ENCODE assay signal across 18 cellular contexts in genomic region chr7:150793569-150794238, GRCh38. TPM values are rescaled to one million over a fixed set of nuclear protein-coding genes. Genes with fewer than 3 reads are reported as not detected.
DNase-seq lines count a peak whose midpoint lies in the region; ATAC-seq and TF ChIP-seq lines count a peak whose summit lies in the region.
"Had no signal": no experiment of that assay in that cellular context is flagged by ENCODE, and none has a peak within 500 bp of the region (broad histone marks: within the 10 kb centered on the region; RNA-seq: fewer than 3 reads in every experiment).

No MANE protein-coding gene starts in this region.

- dilution Hi-C loops in mammary epithelial cell (cut with HindIII; ENCODE audit: low sequenced_read_pairs): no loop called here

- H3K36me3 ChIP-seq in mammary epithelial cell (ENCODE audit: insufficient read depth, low read length): no peaks in the 10 kb centered on the region
- no peaks in the 10 kb centered on the region for H3K36me3 ChIP-seq in breast epithelium
- H3K36me3 ChIP-seq in RWPE2 (ENCODE audit: low read depth): no peaks in the 10 kb centered on the region
- peaks cover 0 to 13% (median 6%) of the 10 kb centered on the region in 4 donors for H3K36me3 ChIP-seq in transverse colon

- no TSS peak for BruUV-seq in mammary epithelial cell (replicated peaks; lab: Mats Ljungman, UMichigan)

- peak; percentile 55 for ATAC-seq in RWPE2 (ENCODE audit: low read depth)
- ATAC-seq in left colon: peak; percentile 59
- ATAC-seq in HG02981 (IDR thresholded peaks at IDR 0.05; ENCODE audit: unreplicated experiment): no peak

- no peak for TF ChIP-seq CTCF in mammary epithelial cell (conservative IDR thresholded peaks at IDR 0.05 in 1 of 2, IDR thresholded peaks at IDR 0.05 in 1 of 2; ENCODE audit: extremely low read depth in 1 of 2, insufficient read depth in 1 of 2, low read depth in 1 of 2, low read length in 2 of 2)
- TF ChIP-seq CTCF in breast epithelium (IDR thresholded peaks at IDR 0.05): no peak
- TF ChIP-seq CTCF in RWPE2 (IDR thresholded peaks at IDR 0.05; ENCODE audit: poor library complexity, severe bottlenecking): no peak
- no peak for TF ChIP-seq CTCF in transverse colon (IDR thresholded peaks at IDR 0.05)

- DNase-seq in mammary epithelial cell (peak; percentile 8), breast epithelium (ENCODE audit: low spot score in 2 of 2) (no peak), RWPE2 (ENCODE audit: low spot score) (no peak), left colon (no peak), transverse colon (peak; percentile 31), hippocampal formation (lab: John Stamatoyannopoulos, UW) (no peak)
- DNase-seq in activated naive CD4-positive, alpha-beta T cell treated with anti-CD3 and anti-CD28 coated beads, Interleukin-2, amount 50 U/mL, for 16 hours: no peak
- DNase-seq: 8988T, DMS79 treated with DMSO at 0.1 percent for 48 hours, H7, MV-4-11, NCI-H1694 treated with DMSO at 0.1 percent for 48 hours, NCI-H510A, NCI-H774, OCI-M1, RPMI8226 had no signal

- H3K4me2 ChIP-seq in mammary epithelial cell (ENCODE audit: insufficient read depth, low read depth, low read length): no peak overlapping the region

- H3K9ac ChIP-seq in mammary epithelial cell (ENCODE audit: insufficient read depth, low read length): no peak overlapping the region

- no peak for TF ChIP-seq POLR2A in breast epithelium (IDR thresholded peaks at IDR 0.05)
- TF ChIP-seq POLR2A in transverse colon (IDR thresholded peaks at IDR 0.05): no peak

- H3K27ac ChIP-seq in mammary epithelial cell (ENCODE audit: insufficient read depth, low read depth, low read length) (no peak overlapping the region), breast epithelium (no peak overlapping the region), RWPE2 (ENCODE audit: poor library complexity, severe bottlenecking) (no peak overlapping the region), transverse colon (peak overlapping the region in 2 of 4 donors; percentile 8 to 21)

- H3K4me1 ChIP-seq in mammary epithelial cell (ENCODE audit: insufficient read depth, low read length) (no peaks in the 10 kb centered on the region), breast epithelium (no peaks in the 10 kb centered on the region), RWPE2 (ENCODE audit: insufficient read depth, poor library complexity, severe bottlenecking) (no peaks in the 10 kb centered on the region), transverse colon (peaks cover 0 to 18% (median under 1%) of the 10 kb centered on the region in 4 donors)

- H3K9me3 ChIP-seq in mammary epithelial cell (replicated peaks; ENCODE audit: insufficient read depth, low read length): no peaks in the 10 kb centered on the region
- H3K9me3 ChIP-seq in breast epithelium: no peaks in the 10 kb centered on the region
- H3K9me3 ChIP-seq in RWPE2 (ENCODE audit: severe bottlenecking): peaks cover 2% of the 10 kb centered on the region
- no peaks in the 10 kb centered on the region for H3K9me3 ChIP-seq in transverse colon

- 76% methylated on average over 4 of the region's 6 CpGs for WGBS in mammary epithelial cell (ENCODE audit: low coverage, missing lambda C conversion rate)
- 81 to 92% methylated on average over 2 to 6 of the region's 6 CpGs for WGBS in transverse colon (ENCODE audit: low coverage in 1 of 2), 2 donors

- H4K20me1 ChIP-seq in mammary epithelial cell (ENCODE audit: insufficient read depth, low read length): no peaks in the 10 kb centered on the region

- H3K27me3 ChIP-seq in mammary epithelial cell (ENCODE audit: insufficient read depth, low read length) (peaks cover 6% of the 10 kb centered on the region), breast epithelium (no peaks in the 10 kb centered on the region), RWPE2 (ENCODE audit: insufficient read depth, poor library complexity, severe bottlenecking) (peaks cover 38% of the 10 kb centered on the region), transverse colon (no peaks in the 10 kb centered on the region)

- intact Hi-C loops in mammary epithelial cell (cut with micrococcal nuclease): no loop called here
- intact Hi-C loops in breast epithelium (cut with DNase I; ENCODE audit: low total_unique reads): loop anchor here (10.0 kb wide), 1 partner anchor 381 kb away; no protein-coding TSS in a partner anchor
- intact Hi-C loops in left colon (cut with DNase I, micrococcal nuclease): no loop called here
- intact Hi-C loops in transverse colon (cut with DNase I; ENCODE audit: low total_unique reads): no loop called here

- CTCF ChIA-PET in mammary epithelial cell (lab: Charles Lee; ENCODE audit: low non-redundant PET): no interaction called here

- H3K4me3 ChIP-seq in mammary epithelial cell (replicated peaks in 1 of 3; ENCODE audit: insufficient read depth in 1 of 3, low read depth in 2 of 3, low read length in 3 of 3) (no peak overlapping the region), breast epithelium (no peak overlapping the region), RWPE2 (ENCODE audit: severe bottlenecking) (no peak overlapping the region), transverse colon (no peak overlapping the region)

- in situ Hi-C loops in mammary epithelial cell (cut with MboI; ENCODE audit: low sequenced_read_pairs in 2 of 2): no loop called here
- in situ Hi-C loops in transverse colon (cut with MboI; ENCODE audit: low pct_ligation_motif_present in 1 of 4, low pct_unique_long_range_greater_than_20kb in 1 of 4, low sequenced_read_pairs in 3 of 4): loop anchor here in 2 of 4 donors (25.0 kb wide), 1 partner anchor 194 kb away; the partner anchor contains the start of genes KCNH2 (in 2 of the 2) and NOS3 (in 2 of the 2)

- H3K79me2 ChIP-seq in mammary epithelial cell (ENCODE audit: insufficient read depth, low read length): no peaks in the 10 kb centered on the region

- no peak for TF ChIP-seq EP300 in transverse colon (IDR thresholded peaks at IDR 0.05; ENCODE audit: low read depth)

- H2AFZ ChIP-seq in mammary epithelial cell (ENCODE audit: low read depth, low read length): no peak overlapping the region

RNA-seq across cellular contexts. Expression of gene TMEM176B, which starts 6.5 kb away (rescaled TPM):
- total RNA-seq in mammary epithelial cell (under 1 TPM in 1 of 2 donors, not detected in 1; 0.17 TPM), breast epithelium (100 to 1,000 TPM in 1 of 3 donors, 10 to 100 TPM in 2; 49.1 to 105 (median 75.5) TPM), left colon (100 to 1,000 TPM; 173 to 355 TPM), transverse colon (100 to 1,000 TPM in 3 of 4 donors, 10 to 100 TPM in 1; 30.4 to 369 (median 224) TPM)
- not detected for polyA plus RNA-seq in mammary epithelial cell
- not detected for polyA minus RNA-seq in mammary epithelial cell

RNA-seq across cellular contexts. Expression of gene TMEM176A, which starts 6.9 kb away (rescaled TPM):
- total RNA-seq in mammary epithelial cell: not detected
- polyA plus RNA-seq in mammary epithelial cell: not detected
- not detected for polyA minus RNA-seq in mammary epithelial cell
- 10 to 100 TPM; 28.3 to 66.5 (median 42.6) TPM for total RNA-seq in breast epithelium
- total RNA-seq in left colon: 100 to 1,000 TPM; 118 to 275 TPM
- 100 to 1,000 TPM in 3 of 4 donors, 10 to 100 TPM in 1; 44.6 to 210 (median 171) TPM for total RNA-seq in transverse colon
- total RNA-seq: H7 had no signal

RNA-seq across cellular contexts. Expression of gene GIMAP5, which starts 56.5 kb away (rescaled TPM):
- total RNA-seq in mammary epithelial cell (not detected), breast epithelium (10 to 100 TPM; 18.7 to 36.0 (median 30.5) TPM), left colon (1 to 10 TPM; 4.9 to 6.6 TPM), transverse colon (10 to 100 TPM in 2 of 4 donors, 1 to 10 TPM in 2; 2.6 to 15.7 (median 11.2) TPM)
- not detected for polyA plus RNA-seq in mammary epithelial cell
- not detected for polyA minus RNA-seq in mammary epithelial cell
- total RNA-seq: H7 had no signal
- polyA plus RNA-seq: AG04450 had no signal

RNA-seq across cellular contexts. Expression of gene AOC1, which starts 58.6 kb away (rescaled TPM):
- total RNA-seq in mammary epithelial cell: not detected
- not detected for polyA plus RNA-seq in mammary epithelial cell
- polyA minus RNA-seq in mammary epithelial cell: not detected
- 1 to 10 TPM in 1 of 3 donors, not detected in 2; 2.3 TPM for total RNA-seq in breast epithelium
- 100 to 1,000 TPM; 566 to 682 TPM for total RNA-seq in left colon
- 100 to 1,000 TPM; 143 to 687 (median 427) TPM for total RNA-seq in transverse colon
- total RNA-seq: H7 had no signal
- polyA plus RNA-seq: AG04450 had no signal

Comparison
In these comparisons a context has a peak if more than half of its experiments do, and no peak if none do; other contexts are left out.
1. DNase-seq: peak in mammary epithelial cell (single experiment) and transverse colon (single experiment); none in breast epithelium (0 of 2), RWPE2 (single experiment), left colon (0 of 2), hippocampal formation (0 of 2) and activated naive CD4-positive, alpha-beta T cell treated with anti-CD3 and anti-CD28 coated beads, Interleukin-2, amount 50 U/mL, for 16 hours (single experiment).
2. RNA of gene TMEM176B, which starts 6.5 kb away (total RNA-seq): 173 to 355 TPM in left colon, 30.4 to 369 TPM in transverse colon and 49.1 to 105 TPM in breast epithelium; 0.17 TPM in mammary epithelial cell; every median in the first group is over 10 times any median in the second.
3. RNA of gene TMEM176A, which starts 6.9 kb away (total RNA-seq): 118 to 275 TPM in left colon, 44.6 to 210 TPM in transverse colon and 28.3 to 66.5 TPM in breast epithelium; not detected in mammary epithelial cell; every median in the first group is over 10 times any median in the second.